In the genomic region with DNA sequence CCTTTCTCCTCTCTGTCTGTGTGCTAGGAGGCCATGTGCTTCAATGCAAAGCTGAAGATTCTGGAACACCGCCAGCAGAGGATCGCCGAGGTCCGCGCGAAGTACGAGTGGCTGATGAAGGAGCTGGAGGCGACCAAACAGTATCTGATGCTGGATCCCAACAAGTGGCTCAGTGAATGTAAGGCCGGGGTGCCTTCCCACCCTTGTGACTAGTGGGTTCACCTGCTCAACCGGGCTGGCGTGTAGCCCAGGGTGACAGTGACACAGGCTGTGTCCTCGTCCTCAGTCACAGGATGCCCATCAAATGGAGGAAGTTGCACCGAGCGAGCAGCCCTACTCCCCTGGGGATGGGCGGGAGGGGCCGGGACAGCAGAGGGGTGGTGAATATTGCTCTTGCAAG, we compare ENCODE assay signal across 18 cellular contexts.
A peak's percentile ranks its signal among the peaks of the same experiment; 100 is the strongest.
DNase-seq lines count a peak whose midpoint lies in the region; ATAC-seq and TF ChIP-seq lines count a peak whose summit lies in the region.
"Had no signal": no experiment of that assay in that cellular context is flagged by ENCODE, and none has a peak within 500 bp of the region (broad histone marks: within the 10 kb centered on the region; RNA-seq: fewer than 3 reads in every experiment).

No MANE protein-coding gene starts in this region.

- H3K27ac Mint-ChIP-seq in naive B cell = peak overlapping the region; percentile 74 to 98 (median 86)
- H3K27ac Mint-ChIP-seq: activated naive CD4-positive, alpha-beta T cell treated with anti-CD3 and anti-CD28 coated beads, Interleukin-2, amount 50 U/mL, for 72 hours; stimulated activated effector memory CD8-positive, alpha-beta T cell treated with anti-CD3 and anti-CD28 coated beads, Interleukin-12 subunit alpha, Interleukin-12 subunit beta, amount 100 ng/mL, for 72 hours had no signal

- H3K4me3 Mint-ChIP-seq in naive B cell = peak overlapping the region in 5 of 8 donors; percentile 23 to 75 (median 65)
- H3K4me3 Mint-ChIP-seq: stimulated activated effector memory CD8-positive, alpha-beta T cell treated with anti-CD3 and anti-CD28 coated beads, Interleukin-12 subunit alpha, Interleukin-12 subunit beta, amount 100 ng/mL, for 72 hours had no signal

- ATAC-seq in HG02678 (IDR thresholded peaks at IDR 0.05; ENCODE audit: unreplicated experiment) (peak; percentile 40), naive B cell (ENCODE audit: low read depth in 2 of 2) (peak; percentile 93 to 94), foreskin keratinocyte (no peak)
- ATAC-seq: activated CD4-positive, CD25-positive, alpha-beta regulatory T cell treated with anti-CD3 and anti-CD28 coated beads, Interleukin-2, amount 50 U/mL, for 24 hours; activated naive CD4-positive, alpha-beta T cell treated with anti-CD3 and anti-CD28 coated beads, Interleukin-2, amount 50 U/mL, for 72 hours; Panc1; right cardiac atrium; stimulated activated effector memory CD8-positive, alpha-beta T cell treated with anti-CD3 and anti-CD28 coated beads, Interleukin-12 subunit alpha, Interleukin-12 subunit beta, amount 100 ng/mL, for 72 hours had no signal

- no peak for TF ChIP-seq CTCF in foreskin keratinocyte (conservative IDR thresholded peaks at IDR 0.05)

- DNase-seq in DMS153 treated with DMSO at 0.1 percent for 48 hours (lab: John Stamatoyannopoulos, UW; ENCODE audit: unreplicated experiment) = peak; percentile 98
- DNase-seq in NCI-H345 treated with DMSO at 0.1 percent for 48 hours (lab: John Stamatoyannopoulos, UW; ENCODE audit: unreplicated experiment) = peak; percentile 60
- DNase-seq in naive B cell = peak; percentile 62
- DNase-seq in iPS-NIHi7 (ENCODE audit: extremely low spot score) = no peak
- DNase-seq in GDM1 (lab: John Stamatoyannopoulos, UW) = no peak
- DNase-seq in foreskin keratinocyte = no peak
- DNase-seq: Calu3, HCEC 1CT, NCI-H1694, NCI-H69, SK-N-SH, T1000 had no signal

- no peaks in the 10 kb centered on the region for H3K36me3 Mint-ChIP-seq in naive B cell
- H3K36me3 Mint-ChIP-seq: activated naive CD4-positive, alpha-beta T cell treated with anti-CD3 and anti-CD28 coated beads, Interleukin-2, amount 50 U/mL, for 72 hours; stimulated activated effector memory CD8-positive, alpha-beta T cell treated with anti-CD3 and anti-CD28 coated beads, Interleukin-12 subunit alpha, Interleukin-12 subunit beta, amount 100 ng/mL, for 72 hours had no signal

- H3K27ac ChIP-seq in foreskin keratinocyte = no peak overlapping the region

- no peaks in the 10 kb centered on the region for H3K4me1 ChIP-seq in foreskin keratinocyte

- H3K27me3 ChIP-seq in foreskin keratinocyte = no peaks in the 10 kb centered on the region

- H3K4me1 Mint-ChIP-seq in naive B cell = peaks cover 14 to 20% (median 20%) of the 10 kb centered on the region in 3 donors
- H3K4me1 Mint-ChIP-seq: stimulated activated effector memory CD8-positive, alpha-beta T cell treated with anti-CD3 and anti-CD28 coated beads, Interleukin-12 subunit alpha, Interleukin-12 subunit beta, amount 100 ng/mL, for 72 hours had no signal

- H3K27me3 Mint-ChIP-seq in naive B cell = no peaks in the 10 kb centered on the region

- H3K9me3 Mint-ChIP-seq in naive B cell = no peaks in the 10 kb centered on the region
- H3K9me3 Mint-ChIP-seq: activated naive CD4-positive, alpha-beta T cell treated with anti-CD3 and anti-CD28 coated beads, Interleukin-2, amount 50 U/mL, for 72 hours had no signal

Comparison
In these comparisons a context has a peak if more than half of its experiments do, and no peak if none do; other contexts are left out.
1. DNase-seq: peak in DMS153 treated with DMSO at 0.1 percent for 48 hours (single experiment), NCI-H345 treated with DMSO at 0.1 percent for 48 hours (single experiment) and naive B cell (single experiment); none in iPS-NIHi7 (single experiment), GDM1 (single experiment) and foreskin keratinocyte (0 of 2).